Comparison of ENCODE assay signal across 27 cellular contexts in genomic region chr5:39880985-39881384, GRCh38.
"Had no signal": no experiment of that assay in that cellular context is flagged by ENCODE, and none has a peak within 500 bp of the region (broad histone marks: within the 10 kb centered on the region; RNA-seq: fewer than 3 reads in every experiment).

No MANE protein-coding gene starts in this region.

- ATAC-seq: natural killer cell; psoas muscle; right cardiac atrium; sciatic nerve; stimulated activated effector memory CD8-positive, alpha-beta T cell treated with anti-CD3 and anti-CD28 coated beads, Interleukin-12 subunit alpha, Interleukin-12 subunit beta, amount 100 ng/mL, for 72 hours; stimulated activated naive B cell treated with anti-CD40 and anti-IgM and Interleukin-4, amounts not matched to agents 10 μg/mL and 1 μg/mL and 100 μg/mL, for 72 hours had no signal

- H3K9me3 ChIP-seq: ovary, psoas muscle, spleen, stomach, thoracic aorta, thyroid gland, tibial nerve, upper lobe of left lung, vagina had no signal

- H3K9ac ChIP-seq: neural progenitor cell, parathyroid adenoma had no signal

- H3K79me2 ChIP-seq: parathyroid adenoma had no signal

- H2AFZ ChIP-seq: neural progenitor cell, parathyroid adenoma had no signal

- H3K36me3 ChIP-seq: neural progenitor cell, ovary, spleen, stomach, thoracic aorta, thyroid gland, tibial nerve, upper lobe of left lung, vagina had no signal

- DNase-seq: natural killer cell; occipital lobe; ovary; posterior cingulate gyrus; psoas muscle; right cardiac atrium; spleen; stimulated activated CD4-positive, alpha-beta T cell treated with anti-CD3 and anti-CD28 coated beads, Interleukin-12 subunit alpha, Interleukin-12 subunit beta, amount 100 ng/mL, for 4 hours; stimulated activated CD4-positive, alpha-beta T cell treated with anti-CD3 and anti-CD28 coated beads, Interleukin-2, amount 100 ng/mL, for 24 hours; stimulated activated CD4-positive, alpha-beta T cell treated with anti-CD3 and anti-CD28 coated beads, Interleukin-2, amount 100 ng/mL, for 48 hours; stimulated activated CD4-positive, alpha-beta T cell treated with anti-CD3 and anti-CD28 coated beads, Interleukin-4, amount 100 ng/mL, for 24 hours; stimulated activated naive B cell treated with anti-CD40 and anti-IgM and Interleukin-4, amounts not matched to agents 10 μg/mL and 1 μg/mL and 100 μg/mL, for 72 hours; stimulated activated naive CD4-positive, alpha-beta T cell treated with Interleukin-2 at 50 U/mL for 16 hours; stomach; thyroid gland; trophoblast cell; upper lobe of left lung had no signal

- H3K27me3 ChIP-seq: neural progenitor cell, ovary, spleen, stomach, thyroid gland, tibial nerve, upper lobe of left lung, vagina had no signal

- FAIRE-seq: urothelium cell line had no signal

- H3K4me1 ChIP-seq: neural progenitor cell, parathyroid adenoma, psoas muscle, spleen, stomach, thyroid gland, tibial nerve, upper lobe of left lung, vagina had no signal

- H3K4me3 ChIP-seq: neural progenitor cell, ovary, psoas muscle, skin epidermis, smooth muscle cell, spleen, stomach, thoracic aorta, thyroid gland, tibial nerve, upper lobe of left lung, vagina had no signal

- H3K4me2 ChIP-seq: neural progenitor cell, smooth muscle cell had no signal

- H3K27ac ChIP-seq: neural progenitor cell, ovary, parathyroid adenoma, psoas muscle, skin epidermis, spleen, stomach, thoracic aorta, thyroid gland, tibial nerve, upper lobe of left lung, vagina had no signal
